8 cellular contexts compared by ENCODE assay signal in genomic region chr9:131393622-131394463, GRCh38. TPM values are rescaled to one million over a fixed set of nuclear protein-coding genes. Genes with fewer than 3 reads are reported as not detected.
DNase-seq lines count a peak whose midpoint lies in the region; ATAC-seq, FAIRE-seq and TF ChIP-seq lines count a peak whose summit lies in the region.

Gene PRRC2B, plus strand, starts transcription at chr9:131394086. Its CDS starts 36,059 bp downstream, at chr9:131430145.

- TF ChIP-seq CTCF in kidney (IDR thresholded peaks at IDR 0.05; ENCODE audit: borderline replicate concordance, extremely low read depth, insufficient read depth): peak; percentile 49

- no peak for FAIRE-seq in kidney (lab: Jason Lieb, UNC)

- DNase-seq in NCI-H2196 treated with DMSO at 0.1 percent for 48 hours (lab: John Stamatoyannopoulos, UW; ENCODE audit: unreplicated experiment): peak; percentile 83
- peak; percentile 78 for DNase-seq in activated CD4-positive, alpha-beta T cell treated with anti-CD3 and anti-CD28 coated beads for 1 hour
- DNase-seq in cerebellum (ENCODE audit: low spot score): peak; percentile 89
- DNase-seq in kidney: peak; percentile 96
- DNase-seq in stimulated activated CD4-positive, alpha-beta T cell treated with anti-CD3 and anti-CD28 coated beads, Interleukin-15, amount 100 ng/mL, for 24 hours: peak; percentile 89

- intact Hi-C loops in kidney (cut with DNase I): no loop called here

- no peaks in the 10 kb centered on the region for H3K36me3 ChIP-seq in kidney (ENCODE audit: control insufficient read depth in 1 of 2, insufficient read depth in 2 of 2, low read length in 2 of 2)

- H3K4me1 ChIP-seq in kidney (ENCODE audit: control insufficient read depth in 1 of 2, insufficient read depth in 1 of 2, low read depth in 1 of 2, low read length in 2 of 2): peaks cover 34 to 35% of the 10 kb centered on the region in 2 donors

- peak within 1 kb of the TSS; percentile 46 to 86 for H3K9ac ChIP-seq in kidney (ENCODE audit: low read length in 2 of 2)

- no peaks in the 10 kb centered on the region for H3K9me3 ChIP-seq in kidney (ENCODE audit: control insufficient read depth in 1 of 2, low read length in 2 of 2)

- H3K4me3 ChIP-seq in kidney (ENCODE audit: low read length in 2 of 2): peak within 1 kb of the TSS; percentile 62 to 74

- H3K27ac ChIP-seq in kidney (ENCODE audit: low read depth in 2 of 2, low read length in 2 of 2): peak within 1 kb of the TSS; percentile 82 to 95

- ATAC-seq in GM18498 (IDR thresholded peaks at IDR 0.05; ENCODE audit: unreplicated experiment) (peak; percentile 57), HG02884 (IDR thresholded peaks at IDR 0.05; ENCODE audit: unreplicated experiment) (peak; percentile 40), GM18873 (IDR thresholded peaks at IDR 0.05; ENCODE audit: low FRiP score, unreplicated experiment) (no peak)

RNA-seq across cellular contexts. Expression of gene PRRC2B, which starts in this region (rescaled TPM):
- 162 TPM for total RNA-seq in cerebellum
- 227 TPM for total RNA-seq in kidney
- 37.4 TPM for polyA plus RNA-seq in kidney (ENCODE audit: insufficient read depth, low read depth, low replicate concordance)
